ENCODE assay signal across 8 cellular contexts in genomic region chr21:41973861-41974751, GRCh38. TPM values are rescaled to one million over a fixed set of nuclear protein-coding genes. Genes with fewer than 3 reads are reported as not detected.
DNase-seq lines count a peak whose midpoint lies in the region; ATAC-seq and TF ChIP-seq lines count a peak whose summit lies in the region.

No MANE protein-coding gene starts in this region.

- H3K4me1 Mint-ChIP-seq in activated naive CD8-positive, alpha-beta T cell treated with anti-CD3 and anti-CD28 coated beads, Interleukin-2, amount 50 U/mL, for 24 hours, result peaks cover 12% of the 10 kb centered on the region

- DNase-seq in DND-41 (peak; percentile 72), KBM-7 (peak; percentile 38), occipital lobe (lab: John Stamatoyannopoulos, UW) (no peak), SW 1271 (lab: John Stamatoyannopoulos, UW) (no peak), NCI-H1105 (lab: John Stamatoyannopoulos, UW) (no peak)
- no peak for DNase-seq in activated naive CD8-positive, alpha-beta T cell treated with anti-CD3 and anti-CD28 coated beads, Interleukin-2, amount 50 U/mL, for 24 hours

- peaks cover 2% of the 10 kb centered on the region for H3K9me3 Mint-ChIP-seq in activated naive CD8-positive, alpha-beta T cell treated with anti-CD3 and anti-CD28 coated beads, Interleukin-2, amount 50 U/mL, for 24 hours

- in situ Hi-C loops in KBM-7 (cut with MboI; ENCODE audit: low pct_unique_long_range_greater_than_20kb, low sequenced_read_pairs), result no loop called here

- no peak for TF ChIP-seq RAD21 in liver (IDR thresholded peaks at IDR 0.05)

- 73% methylated on average over 14 of the region's 14 CpGs for WGBS in liver

- H3K4me3 ChIP-seq in DND-41 (ENCODE audit: low read depth in 1 of 2, low read length in 2 of 2) (no peak overlapping the region), liver (ENCODE audit: low read depth in 1 of 3, low read length in 3 of 3) (no peak overlapping the region)

- H3K4me2 ChIP-seq in DND-41 (ENCODE audit: insufficient read depth, low read length), result no peak overlapping the region

- no peaks in the 10 kb centered on the region for H3K27me3 Mint-ChIP-seq in activated naive CD8-positive, alpha-beta T cell treated with anti-CD3 and anti-CD28 coated beads, Interleukin-2, amount 50 U/mL, for 24 hours

- H3K36me3 Mint-ChIP-seq in activated naive CD8-positive, alpha-beta T cell treated with anti-CD3 and anti-CD28 coated beads, Interleukin-2, amount 50 U/mL, for 24 hours (ENCODE audit: low read depth), result no peaks in the 10 kb centered on the region

- TF ChIP-seq CTCF in DND-41 (IDR thresholded peaks at IDR 0.05; ENCODE audit: borderline replicate concordance, extremely low read depth, low read length, poor library complexity, severe bottlenecking), result peak; percentile 40
- TF ChIP-seq CTCF in liver (IDR thresholded peaks at IDR 0.05; ENCODE audit: low read depth, low read length, missing input control), result no peak

- H3K27ac Mint-ChIP-seq in activated naive CD8-positive, alpha-beta T cell treated with anti-CD3 and anti-CD28 coated beads, Interleukin-2, amount 50 U/mL, for 24 hours, result peak overlapping the region; percentile 42

- no peaks in the 10 kb centered on the region for H3K27me3 ChIP-seq in DND-41 (ENCODE audit: insufficient read depth, low read length, poor library complexity)
- H3K27me3 ChIP-seq in liver (ENCODE audit: control insufficient read depth in 4 of 4, insufficient read depth in 4 of 4, low read length in 3 of 4), result no peaks in the 10 kb centered on the region

- no peak overlapping the region; the same call in 1 of the 2 replicates for H2AFZ ChIP-seq in DND-41 (ENCODE audit: low read depth, low read length)

- H3K9me3 ChIP-seq in DND-41 (ENCODE audit: insufficient read depth, low read length, severe bottlenecking) (no peaks in the 10 kb centered on the region), liver (ENCODE audit: control insufficient read depth in 4 of 4, low read length in 3 of 4) (no peaks in the 10 kb centered on the region)

- H3K27ac ChIP-seq in DND-41 (ENCODE audit: low read length) (no peak overlapping the region), liver (ENCODE audit: low read depth in 1 of 2, low read length in 2 of 2) (no peak overlapping the region)

- peaks cover 12% of the 10 kb centered on the region for H3K4me1 ChIP-seq in DND-41 (ENCODE audit: insufficient read depth, low read length)
- peaks cover 0 to 3% (median 0%) of the 10 kb centered on the region in 4 donors for H3K4me1 ChIP-seq in liver (ENCODE audit: control insufficient read depth in 4 of 4, insufficient read depth in 4 of 4, low read length in 3 of 4)

- ATAC-seq in DND-41 (ENCODE audit: insufficient read depth, low read depth) (peak; percentile 87), HG03457 (IDR thresholded peaks at IDR 0.05; ENCODE audit: unreplicated experiment) (no peak)
- ATAC-seq in activated naive CD8-positive, alpha-beta T cell treated with anti-CD3 and anti-CD28 coated beads, Interleukin-2, amount 50 U/mL, for 24 hours, result no peak

- no peaks in the 10 kb centered on the region for H4K20me1 ChIP-seq in DND-41 (ENCODE audit: insufficient read depth, low read length)

- H3K79me2 ChIP-seq in DND-41 (ENCODE audit: insufficient read depth, low read length), result no peaks in the 10 kb centered on the region

- H3K36me3 ChIP-seq in DND-41 (ENCODE audit: insufficient read depth, low read length) (no peaks in the 10 kb centered on the region), liver (ENCODE audit: control insufficient read depth in 4 of 4, insufficient read depth in 3 of 4, low read depth in 1 of 4, low read length in 3 of 4) (no peaks in the 10 kb centered on the region)

- H3K9ac ChIP-seq in DND-41 (ENCODE audit: low read depth, low read length), result no peak overlapping the region
- H3K9ac ChIP-seq in liver (ENCODE audit: low read depth in 1 of 2, low read length in 2 of 2), result no peak overlapping the region

- no peak overlapping the region for H3K4me3 Mint-ChIP-seq in activated naive CD8-positive, alpha-beta T cell treated with anti-CD3 and anti-CD28 coated beads, Interleukin-2, amount 50 U/mL, for 24 hours

TF ChIP-seq in liver, 16 proteins besides CTCF, POLR2A, EP300 and RAD21:
- TF ChIP-seq NR2F2 (IDR thresholded peaks at IDR 0.05) (peak; percentile 89), SP1 (IDR thresholded peaks at IDR 0.05) (no peak)

RNA-seq across cellular contexts. Expression of gene C2CD2, which starts 20.3 kb away (rescaled TPM):
- total RNA-seq in liver, result 10 to 100 TPM in 1 of 2 donors, 1 to 10 TPM in 1; 6.7 to 17.9 TPM
- 1 to 10 TPM; 2.9 to 5.2 TPM for polyA plus RNA-seq in liver
- total RNA-seq in occipital lobe, result 8.3 TPM

RNA-seq across cellular contexts. Expression of gene ZBTB21, which starts 36.1 kb away (rescaled TPM):
- 10 to 100 TPM in 1 of 2 donors, 1 to 10 TPM in 1; 3.1 to 14.1 TPM for total RNA-seq in liver
- polyA plus RNA-seq in liver, result 1 to 10 TPM; 3.5 to 4.6 TPM
- 14.3 TPM for total RNA-seq in occipital lobe

Comparison
In these comparisons a context has a peak if more than half of its experiments do, and no peak if none do; other contexts are left out.
1. DNase-seq: peak in DND-41 (single experiment) and KBM-7 (single experiment); none in activated naive CD8-positive, alpha-beta T cell treated with anti-CD3 and anti-CD28 coated beads, Interleukin-2, amount 50 U/mL, for 24 hours (single experiment), occipital lobe (single experiment), SW 1271 (0 of 2) and NCI-H1105 (single experiment).